In the genomic region with DNA sequence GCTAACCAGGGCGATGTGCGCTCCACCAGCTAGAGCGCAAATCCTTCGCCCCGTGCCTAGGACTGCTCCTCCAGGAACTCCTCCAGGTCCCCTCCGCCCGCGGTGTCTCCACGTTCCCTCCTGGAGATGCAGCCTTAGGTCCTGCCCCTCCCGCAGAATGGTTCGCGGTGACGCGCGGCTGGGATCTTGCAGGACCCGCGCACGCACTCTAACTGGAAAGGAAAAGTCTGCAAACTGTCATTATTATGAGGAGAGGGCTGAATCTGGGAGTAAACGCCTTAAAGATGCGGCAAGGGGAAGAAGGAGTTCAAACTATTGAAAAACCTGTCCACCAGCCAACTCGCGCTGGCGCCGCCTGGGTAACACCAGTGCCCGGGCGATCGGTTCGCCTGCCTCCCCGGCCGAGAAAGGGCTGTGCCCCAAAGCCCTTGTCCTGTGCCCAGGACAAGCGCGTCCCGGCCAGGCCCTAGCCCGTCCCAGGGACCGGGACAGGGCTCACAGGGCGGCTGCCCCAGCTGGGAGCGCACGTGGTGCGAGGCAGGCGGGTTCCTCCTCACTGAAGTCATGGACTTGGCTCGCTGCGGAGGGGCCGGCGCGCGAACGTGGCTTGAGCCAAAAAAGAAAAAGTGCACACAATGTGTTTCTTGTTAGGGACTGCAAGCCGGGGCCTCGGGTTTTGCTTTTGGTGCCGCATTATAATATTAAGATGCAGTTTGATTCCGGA, we compare ENCODE assay signal across 9 cellular contexts. TPM values are rescaled to one million over a fixed set of nuclear protein-coding genes. Genes with fewer than 3 reads are reported as not detected.
DNase-seq lines count a peak whose midpoint lies in the region; ATAC-seq, FAIRE-seq and TF ChIP-seq lines count a peak whose summit lies in the region.
"Had no signal": no experiment of that assay in that cellular context is flagged by ENCODE, and none has a peak within 500 bp of the region (broad histone marks: within the 10 kb centered on the region; RNA-seq: fewer than 3 reads in every experiment).

No MANE protein-coding gene starts in this region.

- H3K9me1 ChIP-seq in keratinocyte (ENCODE audit: control insufficient read depth, extremely low read depth, insufficient read depth, low read length) = no peaks in the 10 kb centered on the region

- intact Hi-C loops in activated T-helper 1 cell treated with anti-CD3 and anti-CD28 coated beads, Interleukin-12 subunit alpha, Interleukin-12 subunit beta, Interleukin-2, Interleukin-4 antibody, amounts not matched to agents 30 ng/mL and 10 ng/mL and 1 ng/mL, durations not matched to agents 14 hours and 24 hours and 36 hours (cut with micrococcal nuclease) = no loop called here

- peaks cover 3% of the 10 kb centered on the region for H3K9me3 ChIP-seq in keratinocyte (ENCODE audit: control insufficient read depth, low read depth, low read length)
- H3K9me3 ChIP-seq in small intestine (ENCODE audit: control insufficient read depth, low read depth) = no peaks in the 10 kb centered on the region

- H3K4me1 Mint-ChIP-seq in GM23338 = peaks cover 32% of the 10 kb centered on the region
- peaks cover 34% of the 10 kb centered on the region for H3K4me1 Mint-ChIP-seq in activated T-helper 1 cell treated with anti-CD3 and anti-CD28 coated beads, Interleukin-12 subunit alpha, Interleukin-12 subunit beta, Interleukin-2, Interleukin-4 antibody, amounts not matched to agents 30 ng/mL and 10 ng/mL and 1 ng/mL, durations not matched to agents 14 hours and 24 hours and 36 hours (ENCODE audit: low read depth)

- DNase-seq in GM23338 (ENCODE audit: low spot score) (peak; percentile 63), cerebellum (ENCODE audit: low spot score) (peak; percentile 50), keratinocyte (ENCODE audit: low read depth, low spot score) (no peak), small intestine (peak; percentile 76), NCI-H2081 (lab: John Stamatoyannopoulos, UW) (no peak)
- no peak for DNase-seq in activated T-helper 1 cell treated with anti-CD3 and anti-CD28 coated beads, Interleukin-12 subunit alpha, Interleukin-12 subunit beta, Interleukin-2, Interleukin-4 antibody, amounts not matched to agents 30 ng/mL and 10 ng/mL and 1 ng/mL, durations not matched to agents 14 hours and 24 hours and 36 hours (ENCODE audit: low spot score)

- H3K9me2 ChIP-seq in GM23338 (ENCODE audit: insufficient read depth) = 0 out of 2 replicates have a peak, but pooled peaks cover 5% of the 10 kb centered on the region

- H3K79me2 ChIP-seq in GM23338 (replicated peaks; ENCODE audit: insufficient read depth) = no peaks in the 10 kb centered on the region
- H3K79me2 ChIP-seq in keratinocyte (ENCODE audit: control insufficient read depth, insufficient read depth, low read length) = no peaks in the 10 kb centered on the region

- H3K4me3 Mint-ChIP-seq in GM23338 = peak overlapping the region; percentile 79
- H3K4me3 Mint-ChIP-seq in activated T-helper 1 cell treated with anti-CD3 and anti-CD28 coated beads, Interleukin-12 subunit alpha, Interleukin-12 subunit beta, Interleukin-2, Interleukin-4 antibody, amounts not matched to agents 30 ng/mL and 10 ng/mL and 1 ng/mL, durations not matched to agents 14 hours and 24 hours and 36 hours = no peak overlapping the region

- no peaks in the 10 kb centered on the region; the same call in 1 of the 2 replicates for H3F3A ChIP-seq in GM23338 (replicated peaks; ENCODE audit: low read depth)

- peak overlapping the region; percentile 96 for H2AFZ ChIP-seq in GM23338
- H2AFZ ChIP-seq in keratinocyte (ENCODE audit: control insufficient read depth, low read length) = peak overlapping the region; percentile 36

- H3K4me2 ChIP-seq in GM23338 (peak overlapping the region; percentile 77), keratinocyte (ENCODE audit: control insufficient read depth, extremely low read depth, insufficient read depth, low read depth, low read length) (peak overlapping the region; percentile 56)

- no peak overlapping the region for H3K9ac ChIP-seq in keratinocyte (ENCODE audit: control insufficient read depth, extremely low read depth, insufficient read depth, low read length)

- 26 to 35% (median 28%) methylated on average over 51 of the region's 51 CpGs for WGBS in small intestine, 3 donors

- ATAC-seq in GM23338 (peak; percentile 23), GM21515 (IDR thresholded peaks at IDR 0.05; ENCODE audit: unreplicated experiment) (no peak), HG03354 (IDR thresholded peaks at IDR 0.05; ENCODE audit: poor library complexity, severe bottlenecking, unreplicated experiment) (no peak)

- peak overlapping the region; percentile 65 for H3K4me3 ChIP-seq in GM23338
- peak overlapping the region in 1 of 3 experiments; percentile 36 for H3K4me3 ChIP-seq in keratinocyte (ENCODE audit: control insufficient read depth in 2 of 3, extremely low read depth in 1 of 3, insufficient read depth in 2 of 3, low read depth in 1 of 3, low read length in 3 of 3)
- peak overlapping the region in 1 of 2 donors; percentile 77 for H3K4me3 ChIP-seq in small intestine (ENCODE audit: low read depth in 1 of 2, low read length in 2 of 2)

- no peak overlapping the region for H3K27ac ChIP-seq in GM23338 (ENCODE audit: low read depth)
- H3K27ac ChIP-seq in keratinocyte (ENCODE audit: control insufficient read depth, insufficient read depth, low read length) = no peak overlapping the region
- H3K27ac ChIP-seq in small intestine (ENCODE audit: low read depth in 1 of 2, low read length in 1 of 2) = peak overlapping the region in 1 of 2 donors; percentile 86

- H3K36me3 ChIP-seq in GM23338 (ENCODE audit: insufficient read depth) (no peaks in the 10 kb centered on the region; the same call in 1 of the 2 replicates), keratinocyte (ENCODE audit: control insufficient read depth in 2 of 2, extremely low read depth in 1 of 2, insufficient read depth in 2 of 2, low read length in 2 of 2) (no peaks in the 10 kb centered on the region), small intestine (ENCODE audit: control insufficient read depth in 2 of 2, insufficient read depth in 2 of 2, low read length in 2 of 2) (no peaks in the 10 kb centered on the region)

- FAIRE-seq in keratinocyte (lab: Jason Lieb, UNC) (no peak), small intestine (lab: Jason Lieb, UNC) (no peak)

- dilution Hi-C loops in keratinocyte (cut with MboI; ENCODE audit: extremely low pct_ligation_motif_present, low sequenced_read_pairs) = no loop called here

- H3K27me3 Mint-ChIP-seq in GM23338 (ENCODE audit: insufficient read depth, low read depth, poor library complexity) = peaks cover 55% of the 10 kb centered on the region
- H3K27me3 Mint-ChIP-seq in activated T-helper 1 cell treated with anti-CD3 and anti-CD28 coated beads, Interleukin-12 subunit alpha, Interleukin-12 subunit beta, Interleukin-2, Interleukin-4 antibody, amounts not matched to agents 30 ng/mL and 10 ng/mL and 1 ng/mL, durations not matched to agents 14 hours and 24 hours and 36 hours (ENCODE audit: insufficient read depth) = peaks cover 47% of the 10 kb centered on the region

- H4K20me1 ChIP-seq in GM23338 (replicated peaks; ENCODE audit: insufficient read depth) = no peaks in the 10 kb centered on the region
- no peaks in the 10 kb centered on the region for H4K20me1 ChIP-seq in keratinocyte (ENCODE audit: control insufficient read depth, extremely low read depth, insufficient read depth, low read length)

- H3K27me3 ChIP-seq in GM23338 (ENCODE audit: insufficient read depth) = peaks cover 69% of the 10 kb centered on the region
- H3K27me3 ChIP-seq in keratinocyte (ENCODE audit: control insufficient read depth, extremely low read depth, insufficient read depth, low read length) = peaks cover 44% of the 10 kb centered on the region
- no peaks in the 10 kb centered on the region for H3K27me3 ChIP-seq in small intestine (ENCODE audit: control insufficient read depth in 2 of 2, insufficient read depth in 2 of 2, low read length in 2 of 2)

- H3K27ac Mint-ChIP-seq in GM23338 = no peak overlapping the region
- H3K27ac Mint-ChIP-seq in activated T-helper 1 cell treated with anti-CD3 and anti-CD28 coated beads, Interleukin-12 subunit alpha, Interleukin-12 subunit beta, Interleukin-2, Interleukin-4 antibody, amounts not matched to agents 30 ng/mL and 10 ng/mL and 1 ng/mL, durations not matched to agents 14 hours and 24 hours and 36 hours = no peak overlapping the region

- no peak for TF ChIP-seq CTCF in GM23338 (conservative IDR thresholded peaks at IDR 0.05; ENCODE audit: low read depth in 2 of 2)
- no peak for TF ChIP-seq CTCF in keratinocyte (optimal IDR thresholded peaks at IDR 0.05 in 1 of 3, IDR thresholded peaks at IDR 0.05 in 1 of 3, conservative IDR thresholded peaks at IDR 0.05 in 1 of 3; ENCODE audit: extremely low read depth in 1 of 3, insufficient read depth in 2 of 3, low read length in 3 of 3)

- H3K4me1 ChIP-seq in GM23338 (ENCODE audit: insufficient read depth) (peaks cover 31% of the 10 kb centered on the region), keratinocyte (ENCODE audit: control insufficient read depth, extremely low read depth, insufficient read depth, low read length) (peaks cover 22% of the 10 kb centered on the region), small intestine (ENCODE audit: control insufficient read depth in 2 of 2, insufficient read depth in 1 of 2, low read depth in 1 of 2, low read length in 1 of 2) (peaks cover 0 to 6% of the 10 kb centered on the region in 2 donors)

- peaks cover 28% of the 10 kb centered on the region for H3K9me3 Mint-ChIP-seq in GM23338
- H3K9me3 Mint-ChIP-seq in activated T-helper 1 cell treated with anti-CD3 and anti-CD28 coated beads, Interleukin-12 subunit alpha, Interleukin-12 subunit beta, Interleukin-2, Interleukin-4 antibody, amounts not matched to agents 30 ng/mL and 10 ng/mL and 1 ng/mL, durations not matched to agents 14 hours and 24 hours and 36 hours = peaks cover 17% of the 10 kb centered on the region

- H3K36me3 Mint-ChIP-seq in GM23338 (ENCODE audit: low read depth) = peaks cover 21% of the 10 kb centered on the region
- peaks cover 10% of the 10 kb centered on the region for H3K36me3 Mint-ChIP-seq in activated T-helper 1 cell treated with anti-CD3 and anti-CD28 coated beads, Interleukin-12 subunit alpha, Interleukin-12 subunit beta, Interleukin-2, Interleukin-4 antibody, amounts not matched to agents 30 ng/mL and 10 ng/mL and 1 ng/mL, durations not matched to agents 14 hours and 24 hours and 36 hours (ENCODE audit: low read depth)
- H3K36me3 Mint-ChIP-seq: IgD-negative memory B cell had no signal

RNA-seq across cellular contexts. Expression of gene ID2, which starts 5.5 kb away (rescaled TPM):
- 87.0 and 135 TPM in 2 replicates for total RNA-seq in GM23338 (2014; rRNA removed; shearing (Covaris generic))
- 110 and 119 TPM in 2 replicates for polyA plus RNA-seq in GM23338 (2016; fragmentation: Nextera tagmentation; extraction: Ambion mirVana)
- 371 TPM for total RNA-seq in cerebellum
- 3.5 to 14.3 TPM (median 6.3 TPM) in 3 replicates for polyA plus RNA-seq in keratinocyte
- polyA plus RNA-seq in keratinocyte (2011; ENCODE audit: low read depth) = 7.7 TPM
- 2.1 and 2.2 TPM in 2 replicates for polyA plus RNA-seq in keratinocyte (2011; cell fraction: cytosol; rRNA removed)
- polyA plus RNA-seq in keratinocyte (2011; cell fraction: nucleus; rRNA removed) = 6.5 and 7.4 TPM in 2 replicates
- polyA plus RNA-seq in keratinocyte (2012; ENCODE audit: low replicate concordance) = 2.1 and 10.7 TPM in 2 replicates
- 1.5 to 4.2 TPM (median 3.8 TPM) in 3 replicates for polyA minus RNA-seq in keratinocyte
- 3.6 TPM for polyA minus RNA-seq in keratinocyte (2011; cell fraction: cytosol; rRNA and poly(A)+ RNA removed)
- polyA minus RNA-seq in keratinocyte (2011; cell fraction: nucleus; rRNA and poly(A)+ RNA removed) = 2.7 and 4.0 TPM in 2 replicates
- polyA plus RNA-seq in small intestine = 100 to 1,000 TPM in 2 of 3 donors, 10 to 100 TPM in 1; 70.2 to 178 (median 116) TPM
- total RNA-seq in activated T-helper 1 cell treated with anti-CD3 and anti-CD28 coated beads, Interleukin-12 subunit alpha, Interleukin-12 subunit beta, Interleukin-2, Interleukin-4 antibody, amounts not matched to agents 30 ng/mL and 10 ng/mL and 1 ng/mL, durations not matched to agents 14 hours and 24 hours and 36 hours = 301 and 306 TPM in 2 replicates

Comparison
In these comparisons a context has a peak if more than half of its experiments do, and no peak if none do; other contexts are left out.
1. DNase-seq: peak in GM23338 (single experiment), cerebellum (single experiment) and small intestine (single experiment); none in keratinocyte (single experiment), NCI-H2081 (0 of 2) and activated T-helper 1 cell treated with anti-CD3 and anti-CD28 coated beads, Interleukin-12 subunit alpha, Interleukin-12 subunit beta, Interleukin-2, Interleukin-4 antibody, amounts not matched to agents 30 ng/mL and 10 ng/mL and 1 ng/mL, durations not matched to agents 14 hours and 24 hours and 36 hours (single experiment).